ENCODE assay signal across 1 cellular context in the genomic region with DNA sequence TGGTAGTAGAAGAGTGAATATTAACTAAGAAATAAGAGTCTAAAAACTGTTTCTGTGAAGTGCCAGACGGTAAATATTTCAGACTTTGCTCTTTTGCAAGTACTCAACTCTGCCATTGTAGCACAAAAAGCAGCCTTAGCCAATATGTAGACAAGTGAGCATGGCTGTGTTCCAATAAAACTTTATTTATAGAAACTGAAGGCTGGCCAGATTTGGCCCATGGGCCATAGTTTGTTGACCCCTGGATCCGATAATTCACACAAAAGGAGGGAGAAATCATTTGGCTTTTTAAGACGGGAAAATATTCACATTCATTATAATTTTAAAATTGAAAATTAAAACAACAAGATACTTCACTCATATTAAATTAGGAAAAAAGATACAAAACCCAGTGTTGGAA.
TF ChIP-seq lines count a peak whose summit lies in the region.

No MANE protein-coding gene starts in this region.

TF ChIP-seq in HepG2, 621 proteins besides CTCF, POLR2A, EP300 and RAD21 (continued from another document):
- TF ChIP-seq, protein P1, sequence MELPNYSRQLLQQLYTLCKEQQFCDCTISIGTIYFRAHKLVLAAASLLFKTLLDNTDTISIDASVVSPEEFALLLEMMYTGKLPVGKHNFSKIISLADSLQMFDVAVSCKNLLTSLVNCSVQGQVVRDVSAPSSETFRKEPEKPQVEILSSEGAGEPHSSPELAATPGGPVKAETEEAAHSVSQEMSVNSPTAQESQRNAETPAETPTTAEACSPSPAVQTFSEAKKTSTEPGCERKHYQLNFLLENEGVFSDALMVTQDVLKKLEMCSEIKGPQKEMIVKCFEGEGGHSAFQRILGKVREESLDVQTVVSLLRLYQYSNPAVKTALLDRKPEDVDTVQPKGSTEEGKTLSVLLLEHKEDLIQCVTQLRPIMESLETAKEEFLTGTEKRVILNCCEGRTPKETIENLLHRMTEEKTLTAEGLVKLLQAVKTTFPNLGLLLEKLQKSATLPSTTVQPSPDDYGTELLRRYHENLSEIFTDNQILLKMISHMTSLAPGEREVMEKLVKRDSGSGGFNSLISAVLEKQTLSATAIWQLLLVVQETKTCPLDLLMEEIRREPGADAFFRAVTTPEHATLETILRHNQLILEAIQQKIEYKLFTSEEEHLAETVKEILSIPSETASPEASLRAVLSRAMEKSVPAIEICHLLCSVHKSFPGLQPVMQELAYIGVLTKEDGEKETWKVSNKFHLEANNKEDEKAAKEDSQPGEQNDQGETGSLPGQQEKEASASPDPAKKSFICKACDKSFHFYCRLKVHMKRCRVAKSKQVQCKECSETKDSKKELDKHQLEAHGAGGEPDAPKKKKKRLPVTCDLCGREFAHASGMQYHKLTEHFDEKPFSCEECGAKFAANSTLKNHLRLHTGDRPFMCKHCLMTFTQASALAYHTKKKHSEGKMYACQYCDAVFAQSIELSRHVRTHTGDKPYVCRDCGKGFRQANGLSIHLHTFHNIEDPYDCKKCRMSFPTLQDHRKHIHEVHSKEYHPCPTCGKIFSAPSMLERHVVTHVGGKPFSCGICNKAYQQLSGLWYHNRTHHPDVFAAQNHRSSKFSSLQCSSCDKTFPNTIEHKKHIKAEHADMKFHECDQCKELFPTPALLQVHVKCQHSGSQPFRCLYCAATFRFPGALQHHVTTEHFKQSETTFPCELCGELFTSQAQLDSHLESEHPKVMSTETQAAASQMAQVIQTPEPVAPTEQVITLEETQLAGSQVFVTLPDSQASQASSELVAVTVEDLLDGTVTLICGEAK (IDR thresholded peaks at IDR 0.05), result peak; percentile 13; the same call in 1 of the 2 replicates
- TF ChIP-seq, protein P1 (CRISPR knock-in tag; IDR thresholded peaks at IDR 0.05), result peak; percentile 75; the same call in 1 of the 2 replicates
- TF ChIP-seq PRPF4 (IDR thresholded peaks at IDR 0.05; ENCODE audit: low read depth, low read length, poor library complexity, severe bottlenecking) (no peak), RARA (CRISPR knock-in tag; IDR thresholded peaks at IDR 0.05) (no peak)
- TF ChIP-seq, protein P2, sequence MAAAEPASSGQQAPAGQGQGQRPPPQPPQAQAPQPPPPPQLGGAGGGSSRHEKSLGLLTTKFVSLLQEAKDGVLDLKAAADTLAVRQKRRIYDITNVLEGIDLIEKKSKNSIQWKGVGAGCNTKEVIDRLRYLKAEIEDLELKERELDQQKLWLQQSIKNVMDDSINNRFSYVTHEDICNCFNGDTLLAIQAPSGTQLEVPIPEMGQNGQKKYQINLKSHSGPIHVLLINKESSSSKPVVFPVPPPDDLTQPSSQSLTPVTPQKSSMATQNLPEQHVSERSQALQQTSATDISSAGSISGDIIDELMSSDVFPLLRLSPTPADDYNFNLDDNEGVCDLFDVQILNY (CRISPR knock-in tag; conservative IDR thresholded peaks at IDR 0.05), result no peak
- TF ChIP-seq, protein P3, sequence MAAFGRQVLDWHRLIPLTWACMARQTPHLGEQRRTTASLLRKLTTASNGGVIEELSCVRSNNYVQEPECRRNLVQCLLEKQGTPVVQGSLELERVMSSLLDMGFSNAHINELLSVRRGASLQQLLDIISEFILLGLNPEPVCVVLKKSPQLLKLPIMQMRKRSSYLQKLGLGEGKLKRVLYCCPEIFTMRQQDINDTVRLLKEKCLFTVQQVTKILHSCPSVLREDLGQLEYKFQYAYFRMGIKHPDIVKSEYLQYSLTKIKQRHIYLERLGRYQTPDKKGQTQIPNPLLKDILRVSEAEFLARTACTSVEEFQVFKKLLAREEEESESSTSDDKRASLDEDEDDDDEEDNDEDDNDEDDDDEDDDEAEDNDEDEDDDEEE (CRISPR knock-in tag; IDR thresholded peaks at IDR 0.05), result no peak
